In genomic region chr15:28737521-28738199, GRCh38 we compare ENCODE assay signal across 8 cellular contexts. TPM values are rescaled to one million over a fixed set of nuclear protein-coding genes. Genes with fewer than 3 reads are reported as not detected.
A peak's percentile ranks its signal among the peaks of the same experiment; 100 is the strongest.
DNase-seq lines count a peak whose midpoint lies in the region; ATAC-seq and TF ChIP-seq lines count a peak whose summit lies in the region.
"Not testable (repeated sequence)": the region's sequence is repeated elsewhere in the genome, so short reads cannot be mapped to it uniquely, and the experiment has no call there.

No MANE protein-coding gene starts in this region.

- H3K36me3 Mint-ChIP-seq in CD8-positive, alpha-beta memory T cell; activated CD4-positive, alpha-beta T cell treated with anti-CD3 and anti-CD28 coated beads, Interleukin-2, amount 10 ng/mL, durations not matched to agents 7 days and 5 days (ENCODE audit: low read depth); nephron (ENCODE audit: low read depth): not testable (repeated sequence)

- TF ChIP-seq POLR2A in breast epithelium (IDR thresholded peaks at IDR 0.05) = not testable (repeated sequence)

- in situ Hi-C loops in KBM-7 (cut with MboI; ENCODE audit: low pct_unique_long_range_greater_than_20kb, low sequenced_read_pairs) = not testable (repeated sequence)

- H3K36me3 ChIP-seq in CD8-positive, alpha-beta memory T cell (ENCODE audit: insufficient read depth, low read length); breast epithelium: not testable (repeated sequence)

- not testable (repeated sequence) for TF ChIP-seq CTCF in breast epithelium (IDR thresholded peaks at IDR 0.05); nephron (IDR thresholded peaks at IDR 0.05; ENCODE audit: unreplicated experiment in 3 of 3)

- not testable (repeated sequence) for H3K4me3 ChIP-seq in CD8-positive, alpha-beta memory T cell (ENCODE audit: low read length)
- peak overlapping the region; percentile 35 to 81 (median 59) for H3K4me3 ChIP-seq in breast epithelium

- H3K4me3 Mint-ChIP-seq in CD8-positive, alpha-beta memory T cell = peak overlapping the region in 6 of 7 donors; percentile 66 to 80 (median 74)
- peak overlapping the region; percentile 72 for H3K4me3 Mint-ChIP-seq in activated CD4-positive, alpha-beta T cell treated with anti-CD3 and anti-CD28 coated beads, Interleukin-2, amount 10 ng/mL, durations not matched to agents 7 days and 5 days
- H3K4me3 Mint-ChIP-seq in nephron = peak overlapping the region; percentile 73 to 83 (median 78)

- not testable (repeated sequence) for H3K27me3 Mint-ChIP-seq in CD8-positive, alpha-beta memory T cell; nephron (ENCODE audit: low read depth)
- H3K27me3 Mint-ChIP-seq in activated CD4-positive, alpha-beta T cell treated with anti-CD3 and anti-CD28 coated beads, Interleukin-2, amount 10 ng/mL, durations not matched to agents 7 days and 5 days = peaks cover 16% of the 10 kb centered on the region

- peak overlapping the region in 2 of 8 donors; percentile 61 to 76 for H3K27ac Mint-ChIP-seq in CD8-positive, alpha-beta memory T cell
- H3K27ac Mint-ChIP-seq in activated CD4-positive, alpha-beta T cell treated with anti-CD3 and anti-CD28 coated beads, Interleukin-2, amount 10 ng/mL, durations not matched to agents 7 days and 5 days = peak overlapping the region; percentile 85
- H3K27ac Mint-ChIP-seq in nephron = peak overlapping the region; percentile 89 to 95 (median 91)

- POLR2A ChIA-PET in CD8-positive, alpha-beta memory T cell (lab: Charles Lee); activated CD4-positive, alpha-beta T cell treated with anti-CD3 and anti-CD28 coated beads, Interleukin-2, amount 10 ng/mL, durations not matched to agents 7 days and 5 days (lab: Charles Lee): not testable (repeated sequence)

- not testable (repeated sequence) for H3K4me1 ChIP-seq in CD8-positive, alpha-beta memory T cell (ENCODE audit: insufficient read depth, low read length); breast epithelium

- not testable (repeated sequence) for H3K27me3 ChIP-seq in CD8-positive, alpha-beta memory T cell (ENCODE audit: insufficient read depth, low read length, poor library complexity, severe bottlenecking); breast epithelium

- intact Hi-C loops in breast epithelium (cut with DNase I; ENCODE audit: low total_unique reads); cardiac septum (cut with DNase I): not testable (repeated sequence)

- not testable (repeated sequence) for H3K27ac ChIP-seq in CD8-positive, alpha-beta memory T cell (ENCODE audit: low read depth, low read length)
- H3K27ac ChIP-seq in breast epithelium = peak overlapping the region; percentile 66 to 90

- peaks cover 9 to 24% (median 10%) of the 10 kb centered on the region in 3 donors for H3K4me1 Mint-ChIP-seq in CD8-positive, alpha-beta memory T cell
- peaks cover 12% of the 10 kb centered on the region for H3K4me1 Mint-ChIP-seq in activated CD4-positive, alpha-beta T cell treated with anti-CD3 and anti-CD28 coated beads, Interleukin-2, amount 10 ng/mL, durations not matched to agents 7 days and 5 days
- H3K4me1 Mint-ChIP-seq in nephron = not testable (repeated sequence)

- CTCF ChIA-PET in CD8-positive, alpha-beta memory T cell (lab: Charles Lee); activated CD4-positive, alpha-beta T cell treated with anti-CD3 and anti-CD28 coated beads, Interleukin-2, amount 10 ng/mL, durations not matched to agents 7 days and 5 days (lab: Charles Lee): not testable (repeated sequence)

- not testable (repeated sequence) for H3K9me3 ChIP-seq in CD8-positive, alpha-beta memory T cell (ENCODE audit: low read length); breast epithelium

- not testable (repeated sequence) for H3K9me3 Mint-ChIP-seq in CD8-positive, alpha-beta memory T cell; activated CD4-positive, alpha-beta T cell treated with anti-CD3 and anti-CD28 coated beads, Interleukin-2, amount 10 ng/mL, durations not matched to agents 7 days and 5 days; nephron

- ATAC-seq in GM21737 (IDR thresholded peaks at IDR 0.05; ENCODE audit: unreplicated experiment) = peak; percentile 48

- peak in 4 of 5 donors; percentile 14 to 68 (median 49) for DNase-seq in CD8-positive, alpha-beta memory T cell
- peak; percentile 30 for DNase-seq in KBM-7
- peak; percentile 35 for DNase-seq in activated CD4-positive, alpha-beta T cell treated with anti-CD3 and anti-CD28 coated beads, Interleukin-2, amount 10 ng/mL, durations not matched to agents 7 days and 5 days
- DNase-seq in breast epithelium (ENCODE audit: low spot score in 2 of 2) = not testable (repeated sequence)
- peak; percentile 77 for DNase-seq in cardiac septum (ENCODE audit: low spot score)
- DNase-seq in stimulated activated naive CD4-positive, alpha-beta T cell (lab: John Stamatoyannopoulos, UW) = peak; percentile 21 to 55 (median 46)

RNA-seq across cellular contexts. Expression of gene GOLGA8M, which starts 25.4 kb away (rescaled TPM):
- under 1 TPM in 1 of 2 experiments, not detected in 1; 0.53 TPM for total RNA-seq in CD8-positive, alpha-beta memory T cell
- polyA plus RNA-seq in CD8-positive, alpha-beta memory T cell = not detected
- 1 to 10 TPM; 1.7 to 1.8 TPM for total RNA-seq in activated CD4-positive, alpha-beta T cell treated with anti-CD3 and anti-CD28 coated beads, Interleukin-2, amount 10 ng/mL, durations not matched to agents 7 days and 5 days
- 1 to 10 TPM; 2.9 to 5.0 (median 4.0) TPM for total RNA-seq in breast epithelium
- 1.9 TPM for total RNA-seq in cardiac septum
